ENCODE assay signal across 1 cellular context in the genomic region with DNA sequence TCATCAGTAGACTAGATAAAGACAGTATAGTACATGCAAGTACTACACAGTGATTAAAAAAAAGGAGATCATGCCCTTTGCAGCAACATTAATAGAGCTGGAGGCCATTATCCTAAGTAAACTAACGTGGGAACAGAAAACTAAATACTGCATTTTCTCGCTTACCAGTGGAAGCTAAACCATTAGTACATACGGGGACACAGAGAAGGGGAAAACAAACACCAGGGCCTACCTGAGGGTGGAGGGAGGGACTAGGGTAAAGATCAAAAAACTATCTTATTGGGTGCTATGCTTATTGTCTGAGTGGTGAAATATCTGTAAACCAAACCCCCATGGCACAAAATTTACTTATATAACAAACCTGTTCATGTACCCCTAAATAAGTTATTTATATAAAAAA.
TF ChIP-seq lines count a peak whose summit lies in the region.

No MANE protein-coding gene starts in this region.

TF ChIP-seq in HepG2, 621 proteins besides CTCF, POLR2A, EP300 and RAD21:
- TF ChIP-seq, protein P1, sequence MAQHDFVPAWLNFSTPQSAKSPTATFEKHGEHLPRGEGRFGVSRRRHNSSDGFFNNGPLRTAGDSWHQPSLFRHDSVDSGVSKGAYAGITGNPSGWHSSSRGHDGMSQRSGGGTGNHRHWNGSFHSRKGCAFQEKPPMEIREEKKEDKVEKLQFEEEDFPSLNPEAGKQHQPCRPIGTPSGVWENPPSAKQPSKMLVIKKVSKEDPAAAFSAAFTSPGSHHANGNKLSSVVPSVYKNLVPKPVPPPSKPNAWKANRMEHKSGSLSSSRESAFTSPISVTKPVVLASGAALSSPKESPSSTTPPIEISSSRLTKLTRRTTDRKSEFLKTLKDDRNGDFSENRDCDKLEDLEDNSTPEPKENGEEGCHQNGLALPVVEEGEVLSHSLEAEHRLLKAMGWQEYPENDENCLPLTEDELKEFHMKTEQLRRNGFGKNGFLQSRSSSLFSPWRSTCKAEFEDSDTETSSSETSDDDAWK (CRISPR knock-in tag; IDR thresholded peaks at IDR 0.05): no peak
- TF ChIP-seq HHEX (CRISPR knock-in tag; IDR thresholded peaks at IDR 0.05) (no peak), ZNF33A (CRISPR knock-in tag; IDR thresholded peaks at IDR 0.05; ENCODE audit: borderline replicate concordance) (no peak), KLF9 (CRISPR knock-in tag; IDR thresholded peaks at IDR 0.05; ENCODE audit: low read depth) (no peak), TCF12 (IDR thresholded peaks at IDR 0.05) (no peak), TCF12 (CRISPR knock-in tag; IDR thresholded peaks at IDR 0.05) (no peak), ZFP41 (CRISPR knock-in tag; IDR thresholded peaks at IDR 0.05; ENCODE audit: borderline replicate concordance) (no peak), ZNF772 (CRISPR knock-in tag; IDR thresholded peaks at IDR 0.05) (no peak), CENPX (CRISPR knock-in tag; IDR thresholded peaks at IDR 0.05) (no peak), HMG20B (CRISPR knock-in tag; conservative IDR thresholded peaks at IDR 0.05) (no peak), ZNF263 (CRISPR knock-in tag; IDR thresholded peaks at IDR 0.05) (no peak), ZFP37 (CRISPR knock-in tag; IDR thresholded peaks at IDR 0.05; ENCODE audit: borderline replicate concordance) (no peak), MTA3 (CRISPR knock-in tag; IDR thresholded peaks at IDR 0.05) (no peak), CBX1 (IDR thresholded peaks at IDR 0.05; ENCODE audit: low read depth) (no peak), ZNF780A (CRISPR knock-in tag; IDR thresholded peaks at IDR 0.05) (no peak), ZNF674 (CRISPR knock-in tag; IDR thresholded peaks at IDR 0.05; ENCODE audit: low read depth) (no peak)
- TF ChIP-seq, protein P2, sequence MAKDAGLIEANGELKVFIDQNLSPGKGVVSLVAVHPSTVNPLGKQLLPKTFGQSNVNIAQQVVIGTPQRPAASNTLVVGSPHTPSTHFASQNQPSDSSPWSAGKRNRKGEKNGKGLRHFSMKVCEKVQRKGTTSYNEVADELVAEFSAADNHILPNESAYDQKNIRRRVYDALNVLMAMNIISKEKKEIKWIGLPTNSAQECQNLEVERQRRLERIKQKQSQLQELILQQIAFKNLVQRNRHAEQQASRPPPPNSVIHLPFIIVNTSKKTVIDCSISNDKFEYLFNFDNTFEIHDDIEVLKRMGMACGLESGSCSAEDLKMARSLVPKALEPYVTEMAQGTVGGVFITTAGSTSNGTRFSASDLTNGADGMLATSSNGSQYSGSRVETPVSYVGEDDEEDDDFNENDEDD (CRISPR knock-in tag; IDR thresholded peaks at IDR 0.05; ENCODE audit: borderline replicate concordance): no peak
- TF ChIP-seq, protein P3, sequence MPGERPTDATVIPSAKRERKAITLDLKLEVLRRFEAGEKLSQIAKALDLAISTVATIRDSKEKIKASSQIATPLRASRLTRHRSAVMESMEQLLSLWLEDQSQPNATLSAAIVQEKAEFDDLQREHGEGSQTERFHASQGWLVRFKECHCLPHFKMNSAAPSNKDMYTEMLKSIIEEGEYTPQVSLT (CRISPR knock-in tag; IDR thresholded peaks at IDR 0.05; ENCODE audit: borderline replicate concordance, low read depth): no peak
- TF ChIP-seq, protein P4, sequence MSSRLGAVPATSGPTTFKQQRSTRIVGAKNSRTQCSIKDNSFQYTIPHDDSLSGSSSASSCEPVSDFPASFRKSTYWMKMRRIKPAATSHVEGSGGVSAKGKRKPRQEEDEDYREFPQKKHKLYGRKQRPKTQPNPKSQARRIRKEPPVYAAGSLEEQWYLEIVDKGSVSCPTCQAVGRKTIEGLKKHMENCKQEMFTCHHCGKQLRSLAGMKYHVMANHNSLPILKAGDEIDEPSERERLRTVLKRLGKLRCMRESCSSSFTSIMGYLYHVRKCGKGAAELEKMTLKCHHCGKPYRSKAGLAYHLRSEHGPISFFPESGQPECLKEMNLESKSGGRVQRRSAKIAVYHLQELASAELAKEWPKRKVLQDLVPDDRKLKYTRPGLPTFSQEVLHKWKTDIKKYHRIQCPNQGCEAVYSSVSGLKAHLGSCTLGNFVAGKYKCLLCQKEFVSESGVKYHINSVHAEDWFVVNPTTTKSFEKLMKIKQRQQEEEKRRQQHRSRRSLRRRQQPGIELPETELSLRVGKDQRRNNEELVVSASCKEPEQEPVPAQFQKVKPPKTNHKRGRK (CRISPR knock-in tag; IDR thresholded peaks at IDR 0.05): no peak
- TF ChIP-seq, protein P5, sequence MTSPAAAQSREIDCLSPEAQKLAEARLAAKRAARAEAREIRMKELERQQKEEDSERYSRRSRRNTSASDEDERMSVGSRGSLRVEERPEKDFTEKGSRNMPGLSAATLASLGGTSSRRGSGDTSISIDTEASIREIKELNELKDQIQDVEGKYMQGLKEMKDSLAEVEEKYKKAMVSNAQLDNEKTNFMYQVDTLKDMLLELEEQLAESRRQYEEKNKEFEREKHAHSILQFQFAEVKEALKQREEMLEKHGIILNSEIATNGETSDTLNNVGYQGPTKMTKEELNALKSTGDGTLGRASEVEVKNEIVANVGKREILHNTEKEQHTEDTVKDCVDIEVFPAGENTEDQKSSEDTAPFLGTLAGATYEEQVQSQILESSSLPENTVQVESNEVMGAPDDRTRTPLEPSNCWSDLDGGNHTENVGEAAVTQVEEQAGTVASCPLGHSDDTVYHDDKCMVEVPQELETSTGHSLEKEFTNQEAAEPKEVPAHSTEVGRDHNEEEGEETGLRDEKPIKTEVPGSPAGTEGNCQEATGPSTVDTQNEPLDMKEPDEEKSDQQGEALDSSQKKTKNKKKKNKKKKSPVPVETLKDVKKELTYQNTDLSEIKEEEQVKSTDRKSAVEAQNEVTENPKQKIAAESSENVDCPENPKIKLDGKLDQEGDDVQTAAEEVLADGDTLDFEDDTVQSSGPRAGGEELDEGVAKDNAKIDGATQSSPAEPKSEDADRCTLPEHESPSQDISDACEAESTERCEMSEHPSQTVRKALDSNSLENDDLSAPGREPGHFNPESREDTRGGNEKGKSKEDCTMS (CRISPR knock-in tag; conservative IDR thresholded peaks at IDR 0.05): no peak
